Comparison of ENCODE assay signal across 21 cellular contexts in genomic region chr19:33309826-33310225, GRCh38. TPM values are rescaled to one million over a fixed set of nuclear protein-coding genes. Genes with fewer than 3 reads are reported as not detected.
"Had no signal": no experiment of that assay in that cellular context is flagged by ENCODE, and none has a peak within 500 bp of the region (broad histone marks: within the 10 kb centered on the region; RNA-seq: fewer than 3 reads in every experiment).

No MANE protein-coding gene starts in this region.

- H3K36me3 ChIP-seq: gastrocnemius medialis, heart right ventricle, neutrophil, suprapubic skin, thyroid gland, upper lobe of right lung, vagina had no signal

- DNase-seq: effector CD8-positive, alpha-beta T cell; heart right ventricle; hypothalamus; immature natural killer cell; kidney; left cardiac atrium; left ventricle myocardium superior; mesendoderm; naive thymus-derived CD4-positive, alpha-beta T cell; nephron progenitor cell; right cardiac atrium; stimulated activated CD4-positive, alpha-beta T cell treated with anti-CD3 and anti-CD28 coated beads, Interleukin-2, amount 100 ng/mL, for 48 hours; stimulated activated naive CD4-positive, alpha-beta T cell treated with Interleukin-2 at 50 U/mL for 16 hours had no signal

- FAIRE-seq: kidney had no signal

- H3K27ac ChIP-seq: coronary artery, heart right ventricle, neutrophil, suprapubic skin, upper lobe of right lung, vagina had no signal

- ATAC-seq: heart right ventricle; left ventricle myocardium superior; naive thymus-derived CD4-positive, alpha-beta T cell; right cardiac atrium had no signal

- H3K36me3 Mint-ChIP-seq: immature natural killer cell; naive thymus-derived CD4-positive, alpha-beta T cell had no signal

- H3K4me1 Mint-ChIP-seq: immature natural killer cell had no signal

- H3K4me3 ChIP-seq: coronary artery, heart right ventricle, smooth muscle cell, suprapubic skin, thyroid gland, upper lobe of right lung, vagina had no signal

- H3K9me3 Mint-ChIP-seq: immature natural killer cell had no signal

- H3K4me1 ChIP-seq: heart right ventricle, upper lobe of right lung had no signal

- H3K9me3 ChIP-seq: gastrocnemius medialis, heart right ventricle, suprapubic skin, thyroid gland, upper lobe of right lung, vagina had no signal

- H3K4me2 ChIP-seq: smooth muscle cell had no signal

- H3K4me3 Mint-ChIP-seq: immature natural killer cell; naive thymus-derived CD4-positive, alpha-beta T cell; nephron progenitor cell had no signal

- H3K27me3 ChIP-seq: gastrocnemius medialis, thyroid gland, vagina had no signal

- H3K27ac Mint-ChIP-seq: immature natural killer cell; naive thymus-derived CD4-positive, alpha-beta T cell; nephron progenitor cell had no signal

RNA-seq across cellular contexts. Expression of gene CEBPA, which starts 7.5 kb away (rescaled TPM):
- polyA plus RNA-seq: naive thymus-derived CD4-positive, alpha-beta T cell had no signal
